8 cellular contexts compared by ENCODE assay signal in genomic region chr6:31157543-31158139, GRCh38. TPM values are rescaled to one million over a fixed set of nuclear protein-coding genes. Genes with fewer than 3 reads are reported as not detected.
A peak's percentile ranks its signal among the peaks of the same experiment; 100 is the strongest.
DNase-seq lines count a peak whose midpoint lies in the region; ATAC-seq and TF ChIP-seq lines count a peak whose summit lies in the region.

CCHCR1 (minus strand) TSS chr6:31157802; CDS start chr6:31157600, 202 bp downstream.

- in situ Hi-C loops in HAP-1 (cut with MboI; ENCODE audit: low sequenced_read_pairs) = no loop called here

- CTCF ChIA-PET in A673 (lab: Charles Lee) = interaction anchor here (0.6 to 1.0 kb wide), 2 partner anchors 26 to 241 kb away, joined by 3 to 5 read pairs; no protein-coding TSS in a partner anchor

- H3K4me3 Mint-ChIP-seq in stimulated activated effector memory CD8-positive, alpha-beta T cell treated with anti-CD3 and anti-CD28 coated beads, Interleukin-12 subunit alpha, Interleukin-12 subunit beta, amount 100 ng/mL, for 72 hours = peak within 1 kb of the TSS; percentile 96

- peak within 1 kb of the TSS; percentile 85 for H3K27ac ChIP-seq in A673 (ENCODE audit: low read depth, low read length, poor library complexity, severe bottlenecking)
- H3K27ac ChIP-seq in iPS-18a (ENCODE audit: low read length) = peak within 1 kb of the TSS; percentile 9

- H3K36me3 Mint-ChIP-seq in stimulated activated effector memory CD8-positive, alpha-beta T cell treated with anti-CD3 and anti-CD28 coated beads, Interleukin-12 subunit alpha, Interleukin-12 subunit beta, amount 100 ng/mL, for 72 hours = peaks cover 58% of the 10 kb centered on the region

- BruUV-seq in A673 (replicated peaks; lab: Mats Ljungman, UMichigan) = no TSS peak

- POLR2A ChIA-PET in A673 (lab: Charles Lee; ENCODE audit: low non-redundant PET) = no interaction called here

- H3K4me1 ChIP-seq in A673 (ENCODE audit: insufficient read depth, low read length, poor library complexity, severe bottlenecking) (peaks cover 5% of the 10 kb centered on the region), HAP-1 (peaks cover 11% of the 10 kb centered on the region), adipocyte (ENCODE audit: control insufficient read depth, insufficient read depth, low read length) (peaks cover 12% of the 10 kb centered on the region), iPS-18a (ENCODE audit: control insufficient read depth, low read depth, low read length) (peaks cover 18% of the 10 kb centered on the region)

- intact Hi-C loops in A673 (cut with micrococcal nuclease; ENCODE audit: unreplicated experiment) = no loop called here

- H3K9me3 ChIP-seq in A673 (ENCODE audit: low read depth, low read length, poor library complexity, severe bottlenecking) (no peaks in the 10 kb centered on the region), HAP-1 (no peaks in the 10 kb centered on the region), adipocyte (ENCODE audit: control insufficient read depth, low read length) (no peaks in the 10 kb centered on the region), iPS-18a (ENCODE audit: control insufficient read depth, low read depth, low read length) (no peaks in the 10 kb centered on the region)

- H3K27me3 ChIP-seq in A673 (replicated peaks; ENCODE audit: insufficient read depth, low read depth, low read length, poor library complexity) (no peaks in the 10 kb centered on the region), HAP-1 (ENCODE audit: low read depth) (no peaks in the 10 kb centered on the region), adipocyte (replicated peaks; ENCODE audit: control insufficient read depth, insufficient read depth, low read length) (no peaks in the 10 kb centered on the region), iPS-18a (ENCODE audit: control insufficient read depth, insufficient read depth, low read length) (no peaks in the 10 kb centered on the region)

- H3K9me3 Mint-ChIP-seq in stimulated activated effector memory CD8-positive, alpha-beta T cell treated with anti-CD3 and anti-CD28 coated beads, Interleukin-12 subunit alpha, Interleukin-12 subunit beta, amount 100 ng/mL, for 72 hours = no peaks in the 10 kb centered on the region

- no peak for DNase-seq in A673 (ENCODE audit: low spot score)
- no peak for DNase-seq in HAP-1 (ENCODE audit: low spot score in 2 of 2)
- DNase-seq in adipocyte (ENCODE audit: low read depth) = peak; percentile 25
- DNase-seq in stimulated activated effector memory CD8-positive, alpha-beta T cell treated with anti-CD3 and anti-CD28 coated beads, Interleukin-12 subunit alpha, Interleukin-12 subunit beta, amount 100 ng/mL, for 72 hours (ENCODE audit: low spot score in 2 of 2) = no peak
- DNase-seq in NCI-H187 treated with DMSO at 0.1 percent for 48 hours (lab: John Stamatoyannopoulos, UW) = no peak
- no peak for DNase-seq in RPMI8226

- no peak for TF ChIP-seq CTCF in A673 (conservative IDR thresholded peaks at IDR 0.05; ENCODE audit: low read depth, low read length)

- peak within 1 kb of the TSS; percentile 61 for H3K4me3 ChIP-seq in A673 (ENCODE audit: low read depth, low read length, poor library complexity, severe bottlenecking)
- H3K4me3 ChIP-seq in HAP-1 = peak within 1 kb of the TSS; percentile 79
- H3K4me3 ChIP-seq in adipocyte (ENCODE audit: low read length) = peak within 1 kb of the TSS; percentile 89
- H3K4me3 ChIP-seq in iPS-18a (ENCODE audit: low read length) = peak within 1 kb of the TSS; percentile 79

- ATAC-seq in stimulated activated effector memory CD8-positive, alpha-beta T cell treated with anti-CD3 and anti-CD28 coated beads, Interleukin-12 subunit alpha, Interleukin-12 subunit beta, amount 100 ng/mL, for 72 hours = peak; percentile 56
- ATAC-seq in HG03095 (IDR thresholded peaks at IDR 0.05; ENCODE audit: unreplicated experiment) = no peak

- H3K27ac Mint-ChIP-seq in stimulated activated effector memory CD8-positive, alpha-beta T cell treated with anti-CD3 and anti-CD28 coated beads, Interleukin-12 subunit alpha, Interleukin-12 subunit beta, amount 100 ng/mL, for 72 hours = peak within 1 kb of the TSS; percentile 96

- H3K36me3 ChIP-seq in A673 (ENCODE audit: insufficient read depth, low read length, poor library complexity, severe bottlenecking) (peaks cover 31% of the 10 kb centered on the region), HAP-1 (replicated peaks) (peaks cover 44% of the 10 kb centered on the region), adipocyte (ENCODE audit: control insufficient read depth, insufficient read depth, low read length, severe bottlenecking) (no peaks in the 10 kb centered on the region), iPS-18a (ENCODE audit: control insufficient read depth, low read depth, low read length) (peaks cover 22% of the 10 kb centered on the region)

- H3K4me1 Mint-ChIP-seq in stimulated activated effector memory CD8-positive, alpha-beta T cell treated with anti-CD3 and anti-CD28 coated beads, Interleukin-12 subunit alpha, Interleukin-12 subunit beta, amount 100 ng/mL, for 72 hours = peaks cover 49% of the 10 kb centered on the region

- peak within 1 kb of the TSS; percentile 89 for H3K9ac ChIP-seq in adipocyte (ENCODE audit: low read length)
- peak within 1 kb of the TSS; percentile 61 for H3K9ac ChIP-seq in iPS-18a (ENCODE audit: low read length)

RNA-seq across cellular contexts. Expression of gene CCHCR1, which starts in this region (rescaled TPM):
- total RNA-seq in A673 (2021) = 51.7 and 58.0 TPM in 2 replicates
